23 cellular contexts compared by ENCODE assay signal in the genomic region with DNA sequence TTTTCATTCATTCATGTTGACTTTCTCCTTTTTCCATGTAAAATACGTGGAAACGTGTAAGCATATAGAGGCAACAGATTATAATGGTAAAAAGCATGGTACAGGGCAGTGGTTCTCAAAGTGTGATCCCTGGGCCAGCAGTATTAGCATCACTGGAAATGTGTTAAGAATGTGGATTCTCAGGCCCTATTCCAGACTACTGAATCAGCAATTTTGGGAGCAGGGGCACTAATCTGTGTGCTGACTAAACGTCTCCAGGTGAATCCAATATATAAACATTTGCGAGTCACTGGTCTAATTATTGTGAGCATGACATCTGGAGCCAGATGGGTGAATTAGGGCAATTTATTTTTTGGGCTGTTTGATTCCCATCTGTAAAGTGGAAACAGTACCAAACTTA. TPM values are rescaled to one million over a fixed set of nuclear protein-coding genes. Genes with fewer than 3 reads are reported as not detected.
"Had no signal": no experiment of that assay in that cellular context is flagged by ENCODE, and none has a peak within 500 bp of the region (broad histone marks: within the 10 kb centered on the region; RNA-seq: fewer than 3 reads in every experiment).

No MANE protein-coding gene starts in this region.

- ATAC-seq: Right ventricle myocardium inferior, SK-N-SH treated with all-trans-retinoic acid at 6 μM for 48 hours had no signal

- DNase-seq: KBM-7; MG63; NCI-H1092; NCI-H1105 treated with DMSO at 0.1 percent for 48 hours; NCI-H1417 treated with DMSO at 0.1 percent for 48 hours; NCI-H146; NCI-H1694 treated with DMSO at 0.1 percent for 48 hours; NCI-H1930; NCI-H2081; NCI-H2107; NCI-H2227 treated with DMSO at 0.1 percent for 48 hours; NCI-H526 treated with DMSO at 0.1 percent for 48 hours; NCI-H774; NK-92 treated with Interleukin-12 subunit alpha and Interleukin-12 subunit beta, amount 100 ng/mL, for 24 hours; PC-9; Peyer's patch; SHP77 treated with DMSO at 0.1 percent for 48 hours; SJCRH30; T-helper 1 cell had no signal

- H3K36me3 ChIP-seq: MG63, Peyer's patch, SJCRH30 had no signal

- H3K4me3 ChIP-seq: MG63, PC-9, Peyer's patch, SJCRH30 had no signal

- H3K27me3 ChIP-seq: Peyer's patch had no signal

- H3K9me3 ChIP-seq: MG63, SJCRH30 had no signal

- H3K27ac ChIP-seq: PC-9, Peyer's patch, SJCRH30 had no signal

- H3K4me2 ChIP-seq: PC-9 had no signal

- H2AFZ ChIP-seq: PC-9 had no signal

- H3K4me1 ChIP-seq: SJCRH30 had no signal

RNA-seq across cellular contexts. Expression of gene GPR158, which starts 5.1 kb away (rescaled TPM):
- total RNA-seq: OCI-LY7, Right ventricle myocardium inferior had no signal
- polyA plus RNA-seq: IgD-negative memory B cell had no signal
